Comparison of ENCODE assay signal across 1 cellular context in genomic region chr15:39269352-39269751, GRCh38.
TF ChIP-seq lines count a peak whose summit lies in the region.

No MANE protein-coding gene starts in this region.

TF ChIP-seq in IMR-90, 13 proteins besides CTCF, POLR2A, EP300 and RAD21 (continued from another document):
- TF ChIP-seq USF2 (IDR thresholded peaks at IDR 0.05; ENCODE audit: low read depth, low read length) (no peak), CEBPB (IDR thresholded peaks at IDR 0.05; ENCODE audit: low read depth, low read length) (no peak)
